In the genomic region with DNA sequence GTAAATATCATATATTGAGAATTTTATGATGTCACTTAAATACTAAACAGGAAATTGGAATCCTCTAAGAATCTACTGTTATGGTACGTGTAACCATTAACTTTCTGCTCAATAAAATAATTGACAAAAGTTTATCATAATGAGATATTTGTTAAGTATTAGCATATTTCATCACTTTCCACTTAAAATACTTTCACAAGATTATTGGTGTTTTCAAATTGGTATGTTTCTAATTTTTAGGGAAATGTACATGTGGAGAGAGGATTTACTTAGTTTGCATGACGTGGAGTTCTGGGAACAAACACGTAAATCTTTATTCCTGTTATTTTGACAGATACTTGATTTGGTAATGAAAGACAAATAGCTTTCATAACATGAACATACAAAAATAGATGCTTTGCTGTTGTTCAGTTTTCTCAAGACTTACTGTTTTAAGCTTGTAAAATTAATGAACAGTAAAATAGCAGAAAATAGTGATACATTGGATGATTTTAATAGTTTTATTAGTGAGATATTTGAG, we compare ENCODE assay signal across 7 cellular contexts. TPM values are rescaled to one million over a fixed set of nuclear protein-coding genes. Genes with fewer than 3 reads are reported as not detected.
DNase-seq lines count a peak whose midpoint lies in the region; ATAC-seq and TF ChIP-seq lines count a peak whose summit lies in the region.

No MANE protein-coding gene starts in this region.

- peaks cover 8% of the 10 kb centered on the region for H3K4me1 ChIP-seq in HEK293 (ENCODE audit: control insufficient read depth, insufficient read depth, low read length)

- no peak for TF ChIP-seq CTCF in HEK293 (tag by site-specific recombination; IDR thresholded peaks at IDR 0.05)
- no peak for TF ChIP-seq CTCF in WI38 (IDR thresholded peaks at IDR 0.05; ENCODE audit: low read depth, low read length)
- TF ChIP-seq CTCF in fibroblast of the aortic adventitia (IDR thresholded peaks at IDR 0.05; ENCODE audit: insufficient read depth, low read length), result no peak

- no peaks in the 10 kb centered on the region for H3K9me3 ChIP-seq in HEK293 (ENCODE audit: control insufficient read depth, insufficient read depth, low read depth, low read length)

- no peak for DNase-seq in fibroblast of the aortic adventitia (ENCODE audit: low read depth)
- DNase-seq in amniotic stem cell (lab: John Stamatoyannopoulos, UW), result no peak

- CTCF ChIA-PET in HEK293 (lab: Yijun Ruan, JAX), result interaction anchor here (0.8 kb wide), 1 partner anchor 39 kb away, joined by 3 read pairs; no protein-coding TSS in a partner anchor

- no peak for ATAC-seq in GM18909 (IDR thresholded peaks at IDR 0.05; ENCODE audit: poor library complexity, unreplicated experiment)
- ATAC-seq in HG02852 (IDR thresholded peaks at IDR 0.05; ENCODE audit: unreplicated experiment), result no peak

- peak overlapping the region; percentile 93 for H3K4me3 ChIP-seq in HEK293 (ENCODE audit: low read depth, low read length)
- H3K4me3 ChIP-seq in WI38 (ENCODE audit: low read depth, low read length), result peak overlapping the region; percentile 83
- peak overlapping the region; percentile 80 for H3K4me3 ChIP-seq in fibroblast of the aortic adventitia (ENCODE audit: low read depth, low read length)
- H3K4me3 ChIP-seq in skin epidermis, result peak overlapping the region in 4 of 7 experiments; percentile 65 to 75 (median 70)

- POLR2A ChIA-PET in HEK293 (lab: Yijun Ruan, JAX), result no interaction called here

- H3K27ac ChIP-seq in HEK293 (ENCODE audit: extremely low read depth, low read depth, low read length), result no peak overlapping the region
- peak overlapping the region in 13 of 21 experiments; percentile 85 to 99 (median 94) for H3K27ac ChIP-seq in skin epidermis

- H3K36me3 ChIP-seq in HEK293 (ENCODE audit: control insufficient read depth in 2 of 2, insufficient read depth in 1 of 2, low read length in 2 of 2), result peaks cover 18 to 48% of the 10 kb centered on the region in 2 experiments

TF ChIP-seq in HEK293, 187 proteins besides CTCF, POLR2A, EP300 and RAD21:
- TF ChIP-seq PRDM1 (tag by site-specific recombination; IDR thresholded peaks at IDR 0.05) (peak; percentile 52; the same call in 1 of the 2 replicates), ZNF140 (tag by site-specific recombination; IDR thresholded peaks at IDR 0.05) (no peak), GLI2 (tag by site-specific recombination; IDR thresholded peaks at IDR 0.05; ENCODE audit: borderline replicate concordance, low read depth) (no peak), ZNF426 (tag by site-specific recombination; IDR thresholded peaks at IDR 0.05) (0 out of 2 replicates have a peak, but pooled peaks have one; percentile 4), TRIM28 (IDR thresholded peaks at IDR 0.05; ENCODE audit: borderline replicate concordance, low read length) (no peak), ZBTB49 (tag by site-specific recombination; IDR thresholded peaks at IDR 0.05; ENCODE audit: low read depth) (no peak), ZNF776 (tag by site-specific recombination; IDR thresholded peaks at IDR 0.05; ENCODE audit: borderline replicate concordance) (no peak), ZNF335 (tag by site-specific recombination; conservative IDR thresholded peaks at IDR 0.05) (no peak), ZNF791 (tag by site-specific recombination; IDR thresholded peaks at IDR 0.05) (no peak), ATF2 (tag by site-specific recombination; IDR thresholded peaks at IDR 0.05; ENCODE audit: low read depth) (peak; percentile 78), PRDM6 (tag by site-specific recombination; IDR thresholded peaks at IDR 0.05) (peak; percentile 53), SP3 (tag by site-specific recombination; IDR thresholded peaks at IDR 0.05) (no peak)

RNA-seq across cellular contexts. Expression of gene SRSF11, which starts 1.6 kb away (rescaled TPM):
- 110 and 159 TPM in 2 replicates for total RNA-seq in fibroblast of the aortic adventitia (ENCODE audit: low replicate concordance)

RNA-seq across cellular contexts. Expression of gene LRRC40, which starts 17.4 kb away (rescaled TPM):
- 18.7 and 27.9 TPM in 2 replicates for total RNA-seq in fibroblast of the aortic adventitia (ENCODE audit: low replicate concordance)
